20 cellular contexts compared by ENCODE assay signal in the genomic region with DNA sequence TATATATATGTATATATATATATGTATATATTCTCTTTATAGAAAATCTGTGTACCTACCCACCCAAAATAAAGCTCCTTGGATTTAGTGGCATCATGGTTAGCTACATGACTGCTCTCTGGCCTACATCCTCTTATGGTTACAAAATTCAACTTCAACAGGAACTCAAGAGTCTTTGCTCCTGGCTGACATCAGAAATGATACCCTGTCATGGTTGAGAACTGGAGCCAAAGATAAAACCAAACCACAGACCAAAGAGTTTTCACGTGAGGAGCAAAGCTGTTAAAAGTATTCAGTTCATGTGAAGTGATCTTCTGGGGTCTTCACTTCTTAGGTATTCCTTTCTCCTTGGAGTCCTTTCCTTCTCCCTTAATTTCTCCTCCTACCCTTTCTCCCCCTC.
DNase-seq lines count a peak whose midpoint lies in the region; ATAC-seq and TF ChIP-seq lines count a peak whose summit lies in the region.
"Had no signal": no experiment of that assay in that cellular context is flagged by ENCODE, and none has a peak within 500 bp of the region (broad histone marks: within the 10 kb centered on the region; RNA-seq: fewer than 3 reads in every experiment).

No MANE protein-coding gene starts in this region.

- H3K9ac ChIP-seq in colonic mucosa (ENCODE audit: low read depth in 2 of 2, low read length in 2 of 2), result no peak overlapping the region

- TF ChIP-seq CTCF in colonic mucosa (IDR thresholded peaks at IDR 0.05), result no peak

- no peak overlapping the region for H3K27ac ChIP-seq in colonic mucosa
- H3K27ac ChIP-seq: SK-N-MC had no signal

- no peaks in the 10 kb centered on the region for H3K4me1 ChIP-seq in colonic mucosa

- TF ChIP-seq POLR2A in GM18505 (IDR thresholded peaks at IDR 0.05; ENCODE audit: borderline replicate concordance, extremely low read depth, insufficient read depth, insufficient read length), result no peak

- H3K4me3 ChIP-seq in colonic mucosa, result no peak overlapping the region
- H3K4me3 ChIP-seq: MG63, SK-N-MC had no signal

- DNase-seq in OCI-M1 (lab: John Stamatoyannopoulos, UW), result peak; percentile 79
- no peak for DNase-seq in colonic mucosa
- DNase-seq in activated CD4-positive, alpha-beta T cell treated with anti-CD3 and anti-CD28 coated beads for 4 hours, result no peak
- DNase-seq in HuH-7.5 (ENCODE audit: low spot score), result no peak
- DNase-seq: Calu3, DMS79 treated with DMSO at 0.1 percent for 48 hours, GF-D8, HCEC 1CT, KG1, MG63, NCI-H2029, NCI-H446 treated with DMSO at 0.1 percent for 48 hours, NCI-H69, SIG-M5, T-helper 9 cell had no signal

- H3K36me3 ChIP-seq in colonic mucosa, result no peaks in the 10 kb centered on the region
- H3K36me3 ChIP-seq: MG63 had no signal

- peak; percentile 63 for ATAC-seq in GM18505 (IDR thresholded peaks at IDR 0.05; ENCODE audit: unreplicated experiment)
- peak; percentile 88 for ATAC-seq in GM21360 (IDR thresholded peaks at IDR 0.05; ENCODE audit: unreplicated experiment)
- ATAC-seq in HG03103 (IDR thresholded peaks at IDR 0.05; ENCODE audit: low read depth, unreplicated experiment), result peak; percentile 65
- ATAC-seq in HG03097 (IDR thresholded peaks at IDR 0.05; ENCODE audit: low FRiP score, unreplicated experiment), result no peak

- intact Hi-C loops in colonic mucosa (cut with DNase I), result no loop called here

- no peaks in the 10 kb centered on the region for H3K27me3 ChIP-seq in colonic mucosa
- H3K27me3 ChIP-seq: MG63 had no signal

- H3K9me3 ChIP-seq in colonic mucosa, result no peaks in the 10 kb centered on the region
